In genomic region chr4:24748758-24749350, GRCh38 we compare ENCODE assay signal across 27 cellular contexts. TPM values are rescaled to one million over a fixed set of nuclear protein-coding genes. Genes with fewer than 3 reads are reported as not detected.
"Had no signal": no experiment of that assay in that cellular context is flagged by ENCODE, and none has a peak within 500 bp of the region (broad histone marks: within the 10 kb centered on the region; RNA-seq: fewer than 3 reads in every experiment).

No MANE protein-coding gene starts in this region.

- H3K27ac Mint-ChIP-seq: activated CD4-positive, alpha-beta memory T cell treated with anti-CD3 and anti-CD28 coated beads, Interleukin-2, amount 10 ng/mL, durations not matched to agents 7 days and 5 days; activated CD4-positive, alpha-beta T cell treated with anti-CD3 and anti-CD28 coated beads, Interleukin-2, amount 10 ng/mL, durations not matched to agents 7 days and 5 days; activated T-cell treated with anti-CD3 and anti-CD28 coated beads, Interleukin-2, amount 50 U/mL, for 24 hours; endodermal cell; mesothelial cell of epicardium; naive thymus-derived CD4-positive, alpha-beta T cell; stimulated activated naive B cell treated with anti-CD40 and anti-IgM and Interleukin-4, amounts not matched to agents 10 μg/mL and 1 μg/mL and 100 μg/mL, for 72 hours; WTC11 had no signal

- H3K4me3 ChIP-seq: heart left ventricle, psoas muscle, suprapubic skin, transverse colon had no signal

- H3K4me1 ChIP-seq: parathyroid adenoma, suprapubic skin, transverse colon had no signal

- H3K4me1 Mint-ChIP-seq: activated CD4-positive, alpha-beta memory T cell treated with anti-CD3 and anti-CD28 coated beads, Interleukin-2, amount 10 ng/mL, durations not matched to agents 7 days and 5 days; activated CD4-positive, alpha-beta T cell treated with anti-CD3 and anti-CD28 coated beads, Interleukin-2, amount 10 ng/mL, durations not matched to agents 7 days and 5 days; naive thymus-derived CD4-positive, alpha-beta T cell; stimulated activated naive B cell treated with anti-CD40 and anti-IgM and Interleukin-4, amounts not matched to agents 10 μg/mL and 1 μg/mL and 100 μg/mL, for 72 hours had no signal

- H3K27ac ChIP-seq: foreskin keratinocyte, heart left ventricle, parathyroid adenoma, psoas muscle, suprapubic skin, transverse colon had no signal

- H3K9me3 Mint-ChIP-seq: activated CD4-positive, alpha-beta T cell treated with anti-CD3 and anti-CD28 coated beads, Interleukin-2, amount 10 ng/mL, durations not matched to agents 7 days and 5 days; activated T-cell treated with anti-CD3 and anti-CD28 coated beads, Interleukin-2, amount 50 U/mL, for 24 hours; endodermal cell; mesothelial cell of epicardium; WTC11 had no signal

- DNase-seq: activated CD4-positive, alpha-beta memory T cell treated with anti-CD3 and anti-CD28 coated beads, Interleukin-2, amount 10 ng/mL, durations not matched to agents 7 days and 5 days; activated CD4-positive, alpha-beta T cell treated with anti-CD3 and anti-CD28 coated beads for 1 hour; activated CD4-positive, alpha-beta T cell treated with anti-CD3 and anti-CD28 coated beads, Interleukin-2, amount 10 ng/mL, durations not matched to agents 7 days and 5 days; activated CD8-positive, alpha-beta memory T cell treated with anti-CD3 and anti-CD28 coated beads, Interleukin-2, amount 50 U/mL, for 48 hours; activated gamma-delta T cell treated with Interleukin-2 at 50 U/mL for 16 hours; activated naive CD4-positive, alpha-beta T cell treated with anti-CD3 and anti-CD28 coated beads, Interleukin-2, amount 50 U/mL, for 16 hours; activated T-cell treated with anti-CD3 and anti-CD28 coated beads, Interleukin-2, amount 50 U/mL, for 24 hours; amygdala; central memory CD4-positive, alpha-beta T cell; endodermal cell; foreskin keratinocyte; heart left ventricle; kidney glomerular epithelial cell; left ventricle myocardium superior; naive thymus-derived CD4-positive, alpha-beta T cell; psoas muscle; stimulated activated CD4-positive, alpha-beta T cell treated with anti-CD3 and anti-CD28 coated beads, Interleukin-15, amount 100 ng/mL, for 24 hours; stimulated activated CD4-positive, alpha-beta T cell treated with anti-CD3 and anti-CD28 coated beads, Interleukin-2, amount 100 ng/mL, for 24 hours; stimulated activated naive B cell treated with anti-CD40 and anti-IgM and Interleukin-4, amounts not matched to agents 10 μg/mL and 1 μg/mL and 100 μg/mL, for 72 hours; T-helper 2 cell; transverse colon had no signal

- H3K4me3 Mint-ChIP-seq: activated CD4-positive, alpha-beta memory T cell treated with anti-CD3 and anti-CD28 coated beads, Interleukin-2, amount 10 ng/mL, durations not matched to agents 7 days and 5 days; activated CD4-positive, alpha-beta T cell treated with anti-CD3 and anti-CD28 coated beads, Interleukin-2, amount 10 ng/mL, durations not matched to agents 7 days and 5 days; activated T-cell treated with anti-CD3 and anti-CD28 coated beads, Interleukin-2, amount 50 U/mL, for 24 hours; endodermal cell; mesothelial cell of epicardium; naive thymus-derived CD4-positive, alpha-beta T cell; stimulated activated naive B cell treated with anti-CD40 and anti-IgM and Interleukin-4, amounts not matched to agents 10 μg/mL and 1 μg/mL and 100 μg/mL, for 72 hours; WTC11 had no signal

- ATAC-seq: esophagus mucosa; foreskin keratinocyte; left ventricle myocardium superior; naive thymus-derived CD4-positive, alpha-beta T cell; stimulated activated naive B cell treated with anti-CD40 and anti-IgM and Interleukin-4, amounts not matched to agents 10 μg/mL and 1 μg/mL and 100 μg/mL, for 72 hours; WTC11 had no signal

- H3K27me3 ChIP-seq: foreskin keratinocyte, heart left ventricle, suprapubic skin, transverse colon had no signal

- H3K9me3 ChIP-seq: heart left ventricle, psoas muscle, suprapubic skin, transverse colon had no signal

- H3K36me3 Mint-ChIP-seq: mesothelial cell of epicardium; naive thymus-derived CD4-positive, alpha-beta T cell; stimulated activated naive B cell treated with anti-CD40 and anti-IgM and Interleukin-4, amounts not matched to agents 10 μg/mL and 1 μg/mL and 100 μg/mL, for 72 hours; WTC11 had no signal

- H3K36me3 ChIP-seq: heart left ventricle, suprapubic skin, transverse colon had no signal

- H3K27me3 Mint-ChIP-seq: activated CD4-positive, alpha-beta memory T cell treated with anti-CD3 and anti-CD28 coated beads, Interleukin-2, amount 10 ng/mL, durations not matched to agents 7 days and 5 days; activated CD4-positive, alpha-beta T cell treated with anti-CD3 and anti-CD28 coated beads, Interleukin-2, amount 10 ng/mL, durations not matched to agents 7 days and 5 days; activated T-cell treated with anti-CD3 and anti-CD28 coated beads, Interleukin-2, amount 50 U/mL, for 24 hours had no signal

RNA-seq across cellular contexts. Expression of gene SOD3, which starts 46.5 kb away (rescaled TPM):
- total RNA-seq: activated CD4-positive, alpha-beta memory T cell treated with anti-CD3 and anti-CD28 coated beads, Interleukin-2, amount 10 ng/mL, durations not matched to agents 7 days and 5 days; activated CD4-positive, alpha-beta T cell treated with anti-CD3 and anti-CD28 coated beads, Interleukin-2, amount 10 ng/mL, durations not matched to agents 7 days and 5 days; foreskin keratinocyte; naive thymus-derived CD4-positive, alpha-beta T cell had no signal
- polyA plus RNA-seq: naive thymus-derived CD4-positive, alpha-beta T cell; neural cell had no signal
